In genomic region chr12:69896653-69897381, GRCh38 we compare ENCODE assay signal across 26 cellular contexts.
DNase-seq lines count a peak whose midpoint lies in the region; TF ChIP-seq lines count a peak whose summit lies in the region.
"Had no signal": no experiment of that assay in that cellular context is flagged by ENCODE, and none has a peak within 500 bp of the region (broad histone marks: within the 10 kb centered on the region; RNA-seq: fewer than 3 reads in every experiment).

No MANE protein-coding gene starts in this region.

- H3K9me3 ChIP-seq in HUES6 (ENCODE audit: control insufficient read depth, insufficient read depth, low read depth, low read length) (no peaks in the 10 kb centered on the region), SJCRH30 (replicated peaks) (no peaks in the 10 kb centered on the region)
- H3K9me3 ChIP-seq: adrenal gland, breast epithelium, SK-N-SH, uterus had no signal

- intact Hi-C loops in lower leg skin (cut with DNase I; ENCODE audit: low total_unique reads): no loop called here

- H3K27ac ChIP-seq in HUES6 (ENCODE audit: low read depth, low read length) (peak overlapping the region; percentile 90), SJCRH30 (peak overlapping the region; percentile 97)
- H3K27ac ChIP-seq: adrenal gland, C4-2B, uterus had no signal

- 97 to 99% methylated on average over 4 of the region's 4 CpGs for WGBS in lower leg skin, 2 donors

- TF ChIP-seq CTCF in lower leg skin (IDR thresholded peaks at IDR 0.05): no peak

- H3K4me1 Mint-ChIP-seq in activated naive CD4-positive, alpha-beta T cell treated with anti-CD3 and anti-CD28 coated beads, Interleukin-2, amount 10 ng/mL, durations not matched to agents 7 days and 5 days: no peaks in the 10 kb centered on the region
- H3K4me1 Mint-ChIP-seq: memory B cell; stimulated activated memory B cell treated with anti-CD40 and anti-IgM and Interleukin-4, amounts not matched to agents 10 μg/mL and 1 μg/mL and 100 μg/mL, for 72 hours; T-helper 17 cell had no signal

- H3K4me3 Mint-ChIP-seq in activated naive CD4-positive, alpha-beta T cell treated with anti-CD3 and anti-CD28 coated beads, Interleukin-2, amount 10 ng/mL, durations not matched to agents 7 days and 5 days: no peak overlapping the region
- H3K4me3 Mint-ChIP-seq: activated CD4-positive, alpha-beta T cell treated with anti-CD3 and anti-CD28 coated beads for 36 hours; effector memory CD8-positive, alpha-beta T cell; HFFc6; memory B cell; naive thymus-derived CD4-positive, alpha-beta T cell; stimulated activated memory B cell treated with anti-CD40 and anti-IgM and Interleukin-4, amounts not matched to agents 10 μg/mL and 1 μg/mL and 100 μg/mL, for 72 hours; T-helper 17 cell had no signal

- TF ChIP-seq POLR2A in lower leg skin (IDR thresholded peaks at IDR 0.05): no peak

- H3K9ac ChIP-seq in HUES6 (ENCODE audit: low read length): peak overlapping the region; percentile 66
- H3K9ac ChIP-seq: SK-N-SH had no signal

- H3K27me3 ChIP-seq in HUES6 (ENCODE audit: control insufficient read depth, insufficient read depth, low read length) (no peaks in the 10 kb centered on the region), SJCRH30 (no peaks in the 10 kb centered on the region)
- H3K27me3 ChIP-seq: adrenal gland, breast epithelium, uterus had no signal

- H3K27ac Mint-ChIP-seq in activated naive CD4-positive, alpha-beta T cell treated with anti-CD3 and anti-CD28 coated beads, Interleukin-2, amount 10 ng/mL, durations not matched to agents 7 days and 5 days: no peak overlapping the region
- H3K27ac Mint-ChIP-seq: activated CD4-positive, alpha-beta T cell treated with anti-CD3 and anti-CD28 coated beads for 36 hours; effector memory CD8-positive, alpha-beta T cell; HFFc6; memory B cell; naive thymus-derived CD4-positive, alpha-beta T cell; stimulated activated memory B cell treated with anti-CD40 and anti-IgM and Interleukin-4, amounts not matched to agents 10 μg/mL and 1 μg/mL and 100 μg/mL, for 72 hours; T-helper 17 cell had no signal

- no peaks in the 10 kb centered on the region for H3K36me3 Mint-ChIP-seq in activated naive CD4-positive, alpha-beta T cell treated with anti-CD3 and anti-CD28 coated beads, Interleukin-2, amount 10 ng/mL, durations not matched to agents 7 days and 5 days
- H3K36me3 Mint-ChIP-seq: memory B cell; naive thymus-derived CD4-positive, alpha-beta T cell; stimulated activated memory B cell treated with anti-CD40 and anti-IgM and Interleukin-4, amounts not matched to agents 10 μg/mL and 1 μg/mL and 100 μg/mL, for 72 hours had no signal

- H3K4me1 ChIP-seq in HUES6 (ENCODE audit: control insufficient read depth, insufficient read depth, low read length): peaks cover 47% of the 10 kb centered on the region
- H3K4me1 ChIP-seq in SJCRH30: peaks cover 45% of the 10 kb centered on the region
- H3K4me1 ChIP-seq: breast epithelium, uterus had no signal

- H3K27me3 Mint-ChIP-seq in activated naive CD4-positive, alpha-beta T cell treated with anti-CD3 and anti-CD28 coated beads, Interleukin-2, amount 10 ng/mL, durations not matched to agents 7 days and 5 days: no peaks in the 10 kb centered on the region
- H3K27me3 Mint-ChIP-seq: activated CD4-positive, alpha-beta T cell treated with anti-CD3 and anti-CD28 coated beads for 36 hours had no signal

- no peaks in the 10 kb centered on the region for H3K9me3 Mint-ChIP-seq in activated naive CD4-positive, alpha-beta T cell treated with anti-CD3 and anti-CD28 coated beads, Interleukin-2, amount 10 ng/mL, durations not matched to agents 7 days and 5 days
- H3K9me3 Mint-ChIP-seq: effector memory CD8-positive, alpha-beta T cell; HFFc6; memory B cell; naive thymus-derived CD4-positive, alpha-beta T cell; stimulated activated memory B cell treated with anti-CD40 and anti-IgM and Interleukin-4, amounts not matched to agents 10 μg/mL and 1 μg/mL and 100 μg/mL, for 72 hours had no signal

- H3K4me3 ChIP-seq in HUES6 (ENCODE audit: low read depth, low read length) (peak overlapping the region; percentile 34), SJCRH30 (no peak overlapping the region), lower leg skin (ENCODE audit: low read depth, poor library complexity, severe bottlenecking) (no peak overlapping the region)
- H3K4me3 ChIP-seq: adrenal gland, breast epithelium, K562, uterus had no signal

- DNase-seq in SJCRH30: peak in 1 of 2 experiments; percentile 16
- peak; percentile 80 for DNase-seq in iPS-NIHi7 (ENCODE audit: extremely low spot score)
- DNase-seq in smooth muscle cell of the brain vasculature (ENCODE audit: low read depth, low spot score): peak; percentile 46
- no peak for DNase-seq in stimulated activated CD4-positive, alpha-beta T cell treated with anti-CD3 and anti-CD28 coated beads, Interleukin-1b, Interleukin-23, amount 100 ng/mL, for 48 hours
- no peak for DNase-seq in lower leg skin (ENCODE audit: low spot score in 2 of 2)
- DNase-seq in activated naive CD4-positive, alpha-beta T cell treated with anti-CD3 and anti-CD28 coated beads, Interleukin-2, amount 10 ng/mL, durations not matched to agents 7 days and 5 days: no peak
- DNase-seq: activated CD4-positive, alpha-beta T cell treated with anti-CD3 and anti-CD28 coated beads for 36 hours; activated gamma-delta T cell treated with Interleukin-2 at 50 U/mL for 16 hours; adrenal gland; effector memory CD8-positive, alpha-beta T cell; naive thymus-derived CD4-positive, alpha-beta T cell; NCI-H1436; NCI-H2171; NCI-H526 treated with DMSO at 0.1 percent for 48 hours; SK-N-SH; small intestine; stimulated activated CD4-positive, alpha-beta T cell treated with anti-CD3 and anti-CD28 coated beads, Interleukin-2, amount 100 ng/mL, for 48 hours; T-helper 17 cell; uterus had no signal

- CTCF ChIA-PET in activated naive CD4-positive, alpha-beta T cell treated with anti-CD3 and anti-CD28 coated beads, Interleukin-2, amount 10 ng/mL, durations not matched to agents 7 days and 5 days (lab: Charles Lee): interaction anchor here (1.3 kb wide), 1 partner anchor 12 kb away, joined by 3 read pairs; no protein-coding TSS in a partner anchor

- H3K36me3 ChIP-seq in HUES6 (ENCODE audit: control insufficient read depth, insufficient read depth, low read length): no peaks in the 10 kb centered on the region
- no peaks in the 10 kb centered on the region for H3K36me3 ChIP-seq in SJCRH30
- H3K36me3 ChIP-seq: adrenal gland, breast epithelium, uterus had no signal

Comparison
In these comparisons a context has a peak if more than half of its experiments do, and no peak if none do; other contexts are left out.
1. DNase-seq: peak in iPS-NIHi7 (single experiment) and smooth muscle cell of the brain vasculature (single experiment); none in stimulated activated CD4-positive, alpha-beta T cell treated with anti-CD3 and anti-CD28 coated beads, Interleukin-1b, Interleukin-23, amount 100 ng/mL, for 48 hours (single experiment), lower leg skin (0 of 2) and activated naive CD4-positive, alpha-beta T cell treated with anti-CD3 and anti-CD28 coated beads, Interleukin-2, amount 10 ng/mL, durations not matched to agents 7 days and 5 days (single experiment).